ENCODE assay signal across 8 cellular contexts in genomic region chr1:23825762-23826522, GRCh38. TPM values are rescaled to one million over a fixed set of nuclear protein-coding genes. Genes with fewer than 3 reads are reported as not detected.
A peak's percentile ranks its signal among the peaks of the same experiment; 100 is the strongest.
DNase-seq lines count a peak whose midpoint lies in the region; ATAC-seq and TF ChIP-seq lines count a peak whose summit lies in the region.

No MANE protein-coding gene starts in this region.

- H4K20me1 ChIP-seq in DND-41 (ENCODE audit: insufficient read depth, low read length) = no peaks in the 10 kb centered on the region

- POLR2A ChIA-PET in HEK293T (lab: Yijun Ruan, JAX) = interaction anchor here (0.6 to 2.5 kb wide), 15 partner anchors 8 to 273 kb away, joined by 3 to 14 read pairs (median 3); partner anchors contain the start of genes GALE and SRSF10
- POLR2A ChIA-PET in activated CD4-positive, alpha-beta memory T cell treated with anti-CD3 and anti-CD28 coated beads, Interleukin-2, amount 10 ng/mL, durations not matched to agents 7 days and 5 days (lab: Charles Lee) = interaction anchor here (0.6 to 2.8 kb wide), 21 partner anchors 10 to 297 kb away, joined by 3 to 34 read pairs (median 4); partner anchors contain the start of genes FUCA1, GALE, PITHD1 and PNRC2

- peak overlapping the region; percentile 86 for H3K4me2 ChIP-seq in DND-41 (ENCODE audit: insufficient read depth, low read length)

- no peaks in the 10 kb centered on the region for H3K36me3 ChIP-seq in DND-41 (ENCODE audit: insufficient read depth, low read length)
- no peaks in the 10 kb centered on the region for H3K36me3 ChIP-seq in stomach smooth muscle (ENCODE audit: control insufficient read depth in 2 of 2, insufficient read depth in 2 of 2, low read length in 2 of 2)

- peaks cover 2% of the 10 kb centered on the region for H3K36me3 Mint-ChIP-seq in activated CD4-positive, alpha-beta memory T cell treated with anti-CD3 and anti-CD28 coated beads, Interleukin-2, amount 10 ng/mL, durations not matched to agents 7 days and 5 days (ENCODE audit: low read depth)

- peak overlapping the region; percentile 94 for H3K4me3 Mint-ChIP-seq in activated CD4-positive, alpha-beta memory T cell treated with anti-CD3 and anti-CD28 coated beads, Interleukin-2, amount 10 ng/mL, durations not matched to agents 7 days and 5 days

- no peak for DNase-seq in DND-41
- no peak for DNase-seq in HEK293T (ENCODE audit: extremely low spot score)
- no peak for DNase-seq in activated CD4-positive, alpha-beta memory T cell treated with anti-CD3 and anti-CD28 coated beads, Interleukin-2, amount 10 ng/mL, durations not matched to agents 7 days and 5 days
- DNase-seq in HT-29 (ENCODE audit: low spot score) = no peak
- no peak for DNase-seq in DMS 273 (lab: John Stamatoyannopoulos, UW; ENCODE audit: unreplicated experiment)

- H3K9me3 ChIP-seq in DND-41 (ENCODE audit: insufficient read depth, low read length, severe bottlenecking) (no peaks in the 10 kb centered on the region), iPS-18c (ENCODE audit: control insufficient read depth, insufficient read depth, low read length) (no peaks in the 10 kb centered on the region), stomach smooth muscle (ENCODE audit: control insufficient read depth in 2 of 2, low read length in 2 of 2) (no peaks in the 10 kb centered on the region)

- no peak for ATAC-seq in DND-41 (ENCODE audit: insufficient read depth, low read depth)
- no peak for ATAC-seq in GM18502 (IDR thresholded peaks at IDR 0.05; ENCODE audit: poor library complexity, unreplicated experiment)

- TF ChIP-seq CTCF in DND-41 (IDR thresholded peaks at IDR 0.05; ENCODE audit: borderline replicate concordance, extremely low read depth, low read length, poor library complexity, severe bottlenecking) = no peak

- H3K27ac ChIP-seq in DND-41 (ENCODE audit: low read length) (peak overlapping the region; percentile 87; the same call in 1 of the 2 replicates), stomach smooth muscle (ENCODE audit: low read length) (peak overlapping the region; percentile 95)

- H3K4me1 Mint-ChIP-seq in activated CD4-positive, alpha-beta memory T cell treated with anti-CD3 and anti-CD28 coated beads, Interleukin-2, amount 10 ng/mL, durations not matched to agents 7 days and 5 days = peaks cover 25% of the 10 kb centered on the region

- no peaks in the 10 kb centered on the region for H3K9me3 Mint-ChIP-seq in activated CD4-positive, alpha-beta memory T cell treated with anti-CD3 and anti-CD28 coated beads, Interleukin-2, amount 10 ng/mL, durations not matched to agents 7 days and 5 days

- H3K79me2 ChIP-seq in DND-41 (ENCODE audit: insufficient read depth, low read length) = peaks cover 15% of the 10 kb centered on the region

- H3K27me3 ChIP-seq in DND-41 (ENCODE audit: insufficient read depth, low read length, poor library complexity) = no peaks in the 10 kb centered on the region
- H3K27me3 ChIP-seq in stomach smooth muscle (ENCODE audit: control insufficient read depth in 1 of 2, insufficient read depth in 2 of 2, low read length in 2 of 2) = no peaks in the 10 kb centered on the region

- peaks cover 20% of the 10 kb centered on the region for H3K4me1 ChIP-seq in DND-41 (ENCODE audit: insufficient read depth, low read length)
- peaks cover 5% of the 10 kb centered on the region for H3K4me1 ChIP-seq in stomach smooth muscle (ENCODE audit: control insufficient read depth, insufficient read depth, low read length)

- CTCF ChIA-PET in HEK293T (lab: Yijun Ruan, JAX) = interaction anchor here (0.6 kb wide), 1 partner anchor 88 kb away, joined by 4 read pairs; no protein-coding TSS in a partner anchor
- CTCF ChIA-PET in activated CD4-positive, alpha-beta memory T cell treated with anti-CD3 and anti-CD28 coated beads, Interleukin-2, amount 10 ng/mL, durations not matched to agents 7 days and 5 days (lab: Charles Lee) = interaction anchor here (0.7 to 7.1 kb wide), 7 partner anchors 15 to 185 kb away, joined by 3 to 65 read pairs (median 3); partner anchors contain the start of genes ELOA and RPL11

- H3K9ac ChIP-seq in DND-41 (ENCODE audit: low read depth, low read length) = peak overlapping the region; percentile 88
- peak overlapping the region; percentile 79 to 99 for H3K9ac ChIP-seq in stomach smooth muscle (ENCODE audit: low read length in 2 of 2)

- no peaks in the 10 kb centered on the region for H3K27me3 Mint-ChIP-seq in activated CD4-positive, alpha-beta memory T cell treated with anti-CD3 and anti-CD28 coated beads, Interleukin-2, amount 10 ng/mL, durations not matched to agents 7 days and 5 days

- H2AFZ ChIP-seq in DND-41 (ENCODE audit: low read depth, low read length) = peak overlapping the region; percentile 86

- peak overlapping the region; percentile 87 for H3K27ac Mint-ChIP-seq in activated CD4-positive, alpha-beta memory T cell treated with anti-CD3 and anti-CD28 coated beads, Interleukin-2, amount 10 ng/mL, durations not matched to agents 7 days and 5 days

- peak overlapping the region in 1 of 2 experiments; percentile 91; a peak in 3 of 4 replicates for H3K4me3 ChIP-seq in DND-41 (ENCODE audit: low read depth in 1 of 2, low read length in 2 of 2)
- peak overlapping the region; percentile 25; the same call in 1 of the 2 replicates for H3K4me3 ChIP-seq in iPS-18c (ENCODE audit: insufficient read depth, low read depth, low read length)
- H3K4me3 ChIP-seq in stomach smooth muscle (ENCODE audit: low read length in 2 of 2) = peak overlapping the region; percentile 96 to 99

TF ChIP-seq in HEK293T, 16 proteins besides CTCF, POLR2A, EP300 and RAD21:
- TF ChIP-seq L3MBTL2 (conservative IDR thresholded peaks at IDR 0.05) = no peak
- no peak for TF ChIP-seq SP1 (IDR thresholded peaks at IDR 0.05)
- TF ChIP-seq ZNF384 (IDR thresholded peaks at IDR 0.05) = peak; percentile 87

RNA-seq across cellular contexts. Expression of gene HMGCL, which starts 0.7 kb away (rescaled TPM):
- total RNA-seq in activated CD4-positive, alpha-beta memory T cell treated with anti-CD3 and anti-CD28 coated beads, Interleukin-2, amount 10 ng/mL, durations not matched to agents 7 days and 5 days = 10 to 100 TPM; 33.5 to 35.7 TPM
- total RNA-seq in HT-29 (2014; rRNA removed; shearing (Covaris generic)) = 37.4 and 38.2 TPM in 2 replicates

RNA-seq across cellular contexts. Expression of gene GALE, which starts 25.4 kb away (rescaled TPM):
- 10 to 100 TPM; 33.5 to 37.6 TPM for total RNA-seq in activated CD4-positive, alpha-beta memory T cell treated with anti-CD3 and anti-CD28 coated beads, Interleukin-2, amount 10 ng/mL, durations not matched to agents 7 days and 5 days
- 252 and 273 TPM in 2 replicates for total RNA-seq in HT-29 (2014; rRNA removed; shearing (Covaris generic))

RNA-seq across cellular contexts. Expression of gene LYPLA2, which starts 35.0 kb away (rescaled TPM):
- total RNA-seq in activated CD4-positive, alpha-beta memory T cell treated with anti-CD3 and anti-CD28 coated beads, Interleukin-2, amount 10 ng/mL, durations not matched to agents 7 days and 5 days = 10 to 100 TPM; 76.1 to 80.8 TPM
- 299 and 311 TPM in 2 replicates for total RNA-seq in HT-29 (2014; rRNA removed; shearing (Covaris generic))

RNA-seq across cellular contexts. Expression of gene FUCA1, which starts 42.1 kb away (rescaled TPM):
- total RNA-seq in activated CD4-positive, alpha-beta memory T cell treated with anti-CD3 and anti-CD28 coated beads, Interleukin-2, amount 10 ng/mL, durations not matched to agents 7 days and 5 days = 1 to 10 TPM; 5.6 to 6.3 TPM
- 39.2 and 42.7 TPM in 2 replicates for total RNA-seq in HT-29 (2014; rRNA removed; shearing (Covaris generic))

RNA-seq across cellular contexts. Expression of gene PITHD1, which starts 47.7 kb away (rescaled TPM):
- 10 to 100 TPM; 50.0 to 51.6 TPM for total RNA-seq in activated CD4-positive, alpha-beta memory T cell treated with anti-CD3 and anti-CD28 coated beads, Interleukin-2, amount 10 ng/mL, durations not matched to agents 7 days and 5 days
- total RNA-seq in HT-29 (2014; rRNA removed; shearing (Covaris generic)) = 103 TPM in 2 replicates
